Comparison of ENCODE assay signal across 11 cellular contexts in genomic region chr3:52041118-52041847, GRCh38. TPM values are rescaled to one million over a fixed set of nuclear protein-coding genes. Genes with fewer than 3 reads are reported as not detected.
DNase-seq lines count a peak whose midpoint lies in the region; ATAC-seq and TF ChIP-seq lines count a peak whose summit lies in the region.
"Had no signal": no experiment of that assay in that cellular context is flagged by ENCODE, and none has a peak within 500 bp of the region (broad histone marks: within the 10 kb centered on the region; RNA-seq: fewer than 3 reads in every experiment).

No MANE protein-coding gene starts in this region.

- TF ChIP-seq CTCF in GM06990 (IDR thresholded peaks at IDR 0.05; ENCODE audit: insufficient read depth, low read length, poor library complexity, severe bottlenecking) (peak; percentile 28), fibroblast of villous mesenchyme (IDR thresholded peaks at IDR 0.05; ENCODE audit: insufficient read depth, low read depth, low read length) (peak; percentile 33), osteocyte (IDR thresholded peaks at IDR 0.05) (peak; percentile 37)

- no peaks in the 10 kb centered on the region for H3K27me3 Mint-ChIP-seq in osteocyte (ENCODE audit: unreplicated experiment)
- no peaks in the 10 kb centered on the region for H3K27me3 Mint-ChIP-seq in naive thymus-derived CD8-positive, alpha-beta T cell

- H3K36me3 ChIP-seq in GM06990 (ENCODE audit: control insufficient read depth, insufficient read depth, low read length): no peaks in the 10 kb centered on the region
- H3K36me3 ChIP-seq: colonic mucosa had no signal

- no peak overlapping the region for H3K4me3 Mint-ChIP-seq in osteocyte (ENCODE audit: unreplicated experiment)
- no peak overlapping the region for H3K4me3 Mint-ChIP-seq in naive thymus-derived CD8-positive, alpha-beta T cell
- H3K4me3 Mint-ChIP-seq: activated B cell treated with CpG ODN at 0.5 μM for 24 hours had no signal

- POLR2A ChIA-PET in naive thymus-derived CD8-positive, alpha-beta T cell (lab: Charles Lee): interaction anchor here (0.5 to 2.1 kb wide), 5 partner anchors 9 to 139 kb away, joined by 3 to 9 read pairs (median 4); no protein-coding TSS in a partner anchor

- H3K4me1 Mint-ChIP-seq in osteocyte (ENCODE audit: unreplicated experiment): peaks cover 40% of the 10 kb centered on the region
- H3K4me1 Mint-ChIP-seq in naive thymus-derived CD8-positive, alpha-beta T cell: peaks cover 8 to 26% (median 20%) of the 10 kb centered on the region in 4 donors

- H3K27me3 ChIP-seq in GM06990 (replicated peaks; ENCODE audit: control insufficient read depth, insufficient read depth, low read length): no peaks in the 10 kb centered on the region
- H3K27me3 ChIP-seq: colonic mucosa had no signal

- no peak overlapping the region for H3K4me3 ChIP-seq in GM06990 (replicated peaks; ENCODE audit: low read depth, low read length)
- no peak overlapping the region for H3K4me3 ChIP-seq in fibroblast of villous mesenchyme (ENCODE audit: low read depth, low read length)
- H3K4me3 ChIP-seq: colonic mucosa had no signal

- ATAC-seq in naive thymus-derived CD8-positive, alpha-beta T cell: no peak
- ATAC-seq in HG03097 (IDR thresholded peaks at IDR 0.05; ENCODE audit: low FRiP score, unreplicated experiment): no peak

- H3K9me3 Mint-ChIP-seq in osteocyte (ENCODE audit: unreplicated experiment): no peaks in the 10 kb centered on the region
- no peaks in the 10 kb centered on the region for H3K9me3 Mint-ChIP-seq in naive thymus-derived CD8-positive, alpha-beta T cell
- H3K9me3 Mint-ChIP-seq: activated B cell treated with CpG ODN at 0.5 μM for 24 hours had no signal

- H3K36me3 Mint-ChIP-seq in osteocyte (ENCODE audit: unreplicated experiment): no peaks in the 10 kb centered on the region
- no peaks in the 10 kb centered on the region for H3K36me3 Mint-ChIP-seq in naive thymus-derived CD8-positive, alpha-beta T cell

- DNase-seq in GM06990 (ENCODE audit: extremely low read depth, insufficient read length): no peak
- DNase-seq in RPMI7951 (ENCODE audit: low read depth): peak; percentile 25
- no peak for DNase-seq in fibroblast of villous mesenchyme (ENCODE audit: low read depth)
- DNase-seq in osteocyte (ENCODE audit: extremely low spot score, unreplicated experiment): no peak
- DNase-seq in naive thymus-derived CD8-positive, alpha-beta T cell: no peak
- DNase-seq in Kasumi-1 (lab: John Stamatoyannopoulos, UW): no peak
- DNase-seq in stimulated activated CD8-positive, alpha-beta memory T cell treated with anti-CD3 and anti-CD28 coated beads, Interleukin-4, amount 100 ng/mL, for 48 hours: no peak
- DNase-seq: activated B cell treated with CpG ODN at 0.5 μM for 24 hours, colonic mucosa, NCI-H1048 had no signal

- H3K27ac Mint-ChIP-seq in osteocyte (ENCODE audit: unreplicated experiment): no peak overlapping the region
- H3K27ac Mint-ChIP-seq in naive thymus-derived CD8-positive, alpha-beta T cell: peak overlapping the region in 5 of 10 donors; percentile 33 to 74 (median 38)
- H3K27ac Mint-ChIP-seq: activated B cell treated with CpG ODN at 0.5 μM for 24 hours had no signal

RNA-seq across cellular contexts. Expression of gene DUSP7, which starts 15.1 kb away (rescaled TPM):
- 16.9 and 18.5 TPM in 2 replicates for total RNA-seq in RPMI7951 (2014; rRNA removed; shearing (Covaris generic))
- 20.9 and 21.2 TPM in 2 replicates for total RNA-seq in fibroblast of villous mesenchyme
- 19.4 and 21.2 TPM in 2 replicates for total RNA-seq in osteocyte
- total RNA-seq in naive thymus-derived CD8-positive, alpha-beta T cell: 10 to 100 TPM; 28.6 to 29.0 TPM
- polyA plus RNA-seq in naive thymus-derived CD8-positive, alpha-beta T cell: 1 to 10 TPM; 1.8 to 4.6 (median 2.2) TPM

RNA-seq across cellular contexts. Expression of gene RPL29, which starts 45.6 kb away (rescaled TPM):
- 1,313 and 1,434 TPM in 2 replicates for total RNA-seq in RPMI7951 (2014; rRNA removed; shearing (Covaris generic))
- 617 and 759 TPM in 2 replicates for total RNA-seq in fibroblast of villous mesenchyme
- total RNA-seq in osteocyte: 881 and 957 TPM in 2 replicates
- total RNA-seq in naive thymus-derived CD8-positive, alpha-beta T cell: 1,000 to 10,000 TPM; 1,232 to 1,277 TPM
- 1,000 to 10,000 TPM; 1,632 to 1,741 (median 1,693) TPM for polyA plus RNA-seq in naive thymus-derived CD8-positive, alpha-beta T cell

RNA-seq across cellular contexts. Expression of gene ACY1, which starts 57.9 kb away (rescaled TPM):
- 50.0 and 55.1 TPM in 2 replicates for total RNA-seq in RPMI7951 (2014; rRNA removed; shearing (Covaris generic))
- total RNA-seq in fibroblast of villous mesenchyme: 23.3 and 37.7 TPM in 2 replicates
- 31.0 and 40.1 TPM in 2 replicates for total RNA-seq in osteocyte
- total RNA-seq in naive thymus-derived CD8-positive, alpha-beta T cell: 10 to 100 TPM; 14.1 to 15.8 TPM
- polyA plus RNA-seq in naive thymus-derived CD8-positive, alpha-beta T cell: 10 to 100 TPM; 18.5 to 28.5 (median 18.6) TPM
